Comparison of ENCODE assay signal across 8 cellular contexts in the genomic region with DNA sequence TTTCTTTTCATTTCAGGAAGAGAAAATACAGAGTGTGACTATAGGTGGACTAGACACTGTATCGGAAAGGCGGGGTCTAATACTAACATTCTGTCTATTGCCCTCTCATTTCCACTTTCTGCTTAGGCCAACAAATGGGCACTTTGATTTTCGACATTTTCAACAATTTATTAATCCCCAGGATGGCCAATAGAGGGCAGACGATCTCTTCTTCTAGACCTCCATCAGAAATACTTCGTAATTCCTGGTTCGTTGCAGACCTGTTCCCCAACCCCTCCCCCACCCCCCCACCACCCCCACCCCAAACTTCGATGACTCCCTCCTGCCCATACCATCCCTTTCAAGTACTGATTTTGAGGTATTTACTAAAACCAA. TPM values are rescaled to one million over a fixed set of nuclear protein-coding genes. Genes with fewer than 3 reads are reported as not detected.
DNase-seq lines count a peak whose midpoint lies in the region; ATAC-seq, FAIRE-seq and TF ChIP-seq lines count a peak whose summit lies in the region.

No MANE protein-coding gene starts in this region.

- H3K4me3 ChIP-seq in WI38 (ENCODE audit: low read depth, low read length), result no peak overlapping the region

- intact Hi-C loops in activated T-helper 2 cell treated with anti-CD3 and anti-CD28 coated beads, Interferon-gamma antibody, Interleukin-2, Interleukin-4, amounts not matched to agents 10 μg/mL and 5 μg/mL and 100 μg/mL, durations not matched to agents 14 hours and 24 hours and 36 hours (cut with micrococcal nuclease), result loop anchor here (1.0 to 5.0 kb wide), 3 partner anchors 155 to 435 kb away; no protein-coding TSS in a partner anchor

- H3K4me1 Mint-ChIP-seq in stimulated activated effector memory CD8-positive, alpha-beta T cell treated with anti-CD3 and anti-CD28 coated beads, Interleukin-12 subunit alpha, Interleukin-12 subunit beta, amount 100 ng/mL, for 72 hours, result peaks cover 29% of the 10 kb centered on the region
- H3K4me1 Mint-ChIP-seq in activated T-helper 2 cell treated with anti-CD3 and anti-CD28 coated beads, Interferon-gamma antibody, Interleukin-2, Interleukin-4, amounts not matched to agents 10 μg/mL and 5 μg/mL and 100 μg/mL, durations not matched to agents 14 hours and 24 hours and 36 hours (ENCODE audit: low read depth), result peaks cover 10% of the 10 kb centered on the region

- H3K36me3 Mint-ChIP-seq in stimulated activated effector memory CD8-positive, alpha-beta T cell treated with anti-CD3 and anti-CD28 coated beads, Interleukin-12 subunit alpha, Interleukin-12 subunit beta, amount 100 ng/mL, for 72 hours, result peaks cover 1% of the 10 kb centered on the region
- H3K36me3 Mint-ChIP-seq in activated T-helper 2 cell treated with anti-CD3 and anti-CD28 coated beads, Interferon-gamma antibody, Interleukin-2, Interleukin-4, amounts not matched to agents 10 μg/mL and 5 μg/mL and 100 μg/mL, durations not matched to agents 14 hours and 24 hours and 36 hours (ENCODE audit: low read depth), result no peaks in the 10 kb centered on the region

- peak; percentile 59 for DNase-seq in NCI-H510A treated with DMSO at 0.1 percent for 48 hours (lab: John Stamatoyannopoulos, UW)
- no peak for DNase-seq in NCI-H510A (lab: John Stamatoyannopoulos, UW)
- peak; percentile 64 for DNase-seq in NAMALWA (ENCODE audit: low spot score)
- no peak for DNase-seq in stimulated activated effector memory CD8-positive, alpha-beta T cell treated with anti-CD3 and anti-CD28 coated beads, Interleukin-12 subunit alpha, Interleukin-12 subunit beta, amount 100 ng/mL, for 72 hours (ENCODE audit: low spot score in 2 of 2)
- DNase-seq in activated T-helper 2 cell treated with anti-CD3 and anti-CD28 coated beads, Interferon-gamma antibody, Interleukin-2, Interleukin-4, amounts not matched to agents 10 μg/mL and 5 μg/mL and 100 μg/mL, durations not matched to agents 14 hours and 24 hours and 36 hours (ENCODE audit: low spot score), result no peak
- no peak for DNase-seq in amniotic stem cell (lab: John Stamatoyannopoulos, UW)

- TF ChIP-seq CTCF in WI38 (IDR thresholded peaks at IDR 0.05; ENCODE audit: low read depth, low read length), result peak; percentile 28; the same call in 1 of the 2 replicates

- H3K4me3 Mint-ChIP-seq in stimulated activated effector memory CD8-positive, alpha-beta T cell treated with anti-CD3 and anti-CD28 coated beads, Interleukin-12 subunit alpha, Interleukin-12 subunit beta, amount 100 ng/mL, for 72 hours, result no peak overlapping the region
- no peak overlapping the region for H3K4me3 Mint-ChIP-seq in activated T-helper 2 cell treated with anti-CD3 and anti-CD28 coated beads, Interferon-gamma antibody, Interleukin-2, Interleukin-4, amounts not matched to agents 10 μg/mL and 5 μg/mL and 100 μg/mL, durations not matched to agents 14 hours and 24 hours and 36 hours (ENCODE audit: low read depth)

- no peaks in the 10 kb centered on the region for H3K9me3 Mint-ChIP-seq in stimulated activated effector memory CD8-positive, alpha-beta T cell treated with anti-CD3 and anti-CD28 coated beads, Interleukin-12 subunit alpha, Interleukin-12 subunit beta, amount 100 ng/mL, for 72 hours
- H3K9me3 Mint-ChIP-seq in activated T-helper 2 cell treated with anti-CD3 and anti-CD28 coated beads, Interferon-gamma antibody, Interleukin-2, Interleukin-4, amounts not matched to agents 10 μg/mL and 5 μg/mL and 100 μg/mL, durations not matched to agents 14 hours and 24 hours and 36 hours, result no peaks in the 10 kb centered on the region

- H3K27ac Mint-ChIP-seq in stimulated activated effector memory CD8-positive, alpha-beta T cell treated with anti-CD3 and anti-CD28 coated beads, Interleukin-12 subunit alpha, Interleukin-12 subunit beta, amount 100 ng/mL, for 72 hours, result no peak overlapping the region
- no peak overlapping the region for H3K27ac Mint-ChIP-seq in activated T-helper 2 cell treated with anti-CD3 and anti-CD28 coated beads, Interferon-gamma antibody, Interleukin-2, Interleukin-4, amounts not matched to agents 10 μg/mL and 5 μg/mL and 100 μg/mL, durations not matched to agents 14 hours and 24 hours and 36 hours

- ATAC-seq in stimulated activated effector memory CD8-positive, alpha-beta T cell treated with anti-CD3 and anti-CD28 coated beads, Interleukin-12 subunit alpha, Interleukin-12 subunit beta, amount 100 ng/mL, for 72 hours, result no peak

- H3K27me3 Mint-ChIP-seq in activated T-helper 2 cell treated with anti-CD3 and anti-CD28 coated beads, Interferon-gamma antibody, Interleukin-2, Interleukin-4, amounts not matched to agents 10 μg/mL and 5 μg/mL and 100 μg/mL, durations not matched to agents 14 hours and 24 hours and 36 hours (ENCODE audit: low read depth), result peaks cover 50% of the 10 kb centered on the region

- FAIRE-seq in islet of Langerhans (lab: Jason Lieb, UNC), result peak; percentile 85

RNA-seq across cellular contexts. Expression of a gene that starts 3.6 kb away (rescaled TPM):
- 12.4 and 12.8 TPM in 2 replicates for total RNA-seq in activated T-helper 2 cell treated with anti-CD3 and anti-CD28 coated beads, Interferon-gamma antibody, Interleukin-2, Interleukin-4, amounts not matched to agents 10 μg/mL and 5 μg/mL and 100 μg/mL, durations not matched to agents 14 hours and 24 hours and 36 hours

Comparison
In these comparisons a context has a peak if more than half of its experiments do, and no peak if none do; other contexts are left out.
1. DNase-seq: peak in NCI-H510A treated with DMSO at 0.1 percent for 48 hours (single experiment) and NAMALWA (single experiment); none in NCI-H510A (single experiment), stimulated activated effector memory CD8-positive, alpha-beta T cell treated with anti-CD3 and anti-CD28 coated beads, Interleukin-12 subunit alpha, Interleukin-12 subunit beta, amount 100 ng/mL, for 72 hours (0 of 2), activated T-helper 2 cell treated with anti-CD3 and anti-CD28 coated beads, Interferon-gamma antibody, Interleukin-2, Interleukin-4, amounts not matched to agents 10 μg/mL and 5 μg/mL and 100 μg/mL, durations not matched to agents 14 hours and 24 hours and 36 hours (single experiment) and amniotic stem cell (single experiment).